In the genomic region with DNA sequence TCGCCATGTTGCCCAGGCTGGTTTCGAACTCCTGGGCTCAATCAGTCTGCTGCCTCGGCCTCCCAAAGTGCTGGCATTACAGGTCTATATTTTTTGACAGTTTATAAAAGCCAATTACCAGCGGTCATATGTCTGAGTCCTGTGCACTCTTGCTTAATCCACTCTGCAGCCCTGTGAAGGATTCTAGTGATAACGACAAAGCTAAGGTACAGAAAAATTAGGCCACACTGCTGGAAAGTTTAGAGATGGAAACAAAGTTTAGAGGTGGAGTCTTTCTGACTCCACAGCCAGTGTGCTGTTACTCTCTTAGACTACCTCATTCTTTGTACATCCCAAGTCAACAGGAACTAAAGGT, we compare ENCODE assay signal across 8 cellular contexts. TPM values are rescaled to one million over a fixed set of nuclear protein-coding genes. Genes with fewer than 3 reads are reported as not detected.
DNase-seq lines count a peak whose midpoint lies in the region; ATAC-seq, FAIRE-seq and TF ChIP-seq lines count a peak whose summit lies in the region.

No MANE protein-coding gene starts in this region.

- peaks cover 12% of the 10 kb centered on the region for H3K27me3 ChIP-seq in A673 (replicated peaks; ENCODE audit: insufficient read depth, low read depth, low read length, poor library complexity)
- no peaks in the 10 kb centered on the region for H3K27me3 ChIP-seq in mucosa of stomach (ENCODE audit: control insufficient read depth, insufficient read depth, low read length)
- no peaks in the 10 kb centered on the region for H3K27me3 ChIP-seq in aorta (ENCODE audit: control insufficient read depth in 1 of 2, insufficient read depth in 2 of 2, low read length in 1 of 2)
- H3K27me3 ChIP-seq in SK-N-SH (ENCODE audit: insufficient read depth), result no peaks in the 10 kb centered on the region

- no peak overlapping the region for H2AFZ ChIP-seq in SK-N-SH (ENCODE audit: low read depth)

- no peak overlapping the region for H3K4me2 ChIP-seq in SK-N-SH

- H3K9ac ChIP-seq in mucosa of stomach (ENCODE audit: low read length) (peak overlapping the region; percentile 91), SK-N-SH (no peak overlapping the region)

- no peak for TF ChIP-seq RAD21 in SK-N-SH (IDR thresholded peaks at IDR 0.05; ENCODE audit: low read length)

- H3K36me3 ChIP-seq in A673 (ENCODE audit: insufficient read depth, low read length, poor library complexity, severe bottlenecking), result no peaks in the 10 kb centered on the region
- H3K36me3 ChIP-seq in mucosa of stomach (ENCODE audit: control insufficient read depth, insufficient read depth, low read length), result no peaks in the 10 kb centered on the region
- no peaks in the 10 kb centered on the region for H3K36me3 ChIP-seq in aorta (ENCODE audit: control insufficient read depth in 1 of 2, insufficient read depth in 2 of 2, low read length in 1 of 2)
- no peaks in the 10 kb centered on the region for H3K36me3 ChIP-seq in SK-N-SH (replicated peaks in 1 of 2; ENCODE audit: control insufficient read depth in 1 of 2, insufficient read depth in 2 of 2, low read length in 1 of 2)

- no peaks in the 10 kb centered on the region for H3K79me2 ChIP-seq in SK-N-SH (ENCODE audit: insufficient read depth)

- H3K4me3 ChIP-seq in A673 (ENCODE audit: low read depth, low read length, poor library complexity, severe bottlenecking), result peak overlapping the region; percentile 46
- peak overlapping the region; percentile 80 for H3K4me3 ChIP-seq in mucosa of stomach (ENCODE audit: low read length)
- H3K4me3 ChIP-seq in aorta (ENCODE audit: low read length in 2 of 2), result no peak overlapping the region
- H3K4me3 ChIP-seq in SK-N-SH (ENCODE audit: low read depth in 2 of 2, low read length in 1 of 2), result no peak overlapping the region

- no peak overlapping the region for H3K27ac ChIP-seq in A673 (ENCODE audit: low read depth, low read length, poor library complexity, severe bottlenecking)
- H3K27ac ChIP-seq in aorta (ENCODE audit: low read depth in 1 of 2, low read length in 2 of 2), result peak overlapping the region in 1 of 2 donors; percentile 92
- H3K27ac ChIP-seq in SK-N-SH (ENCODE audit: low read depth in 2 of 2, low read length in 1 of 2), result no peak overlapping the region

- H3K4me1 Mint-ChIP-seq in MCF 10A (ENCODE audit: insufficient read depth, unreplicated experiment), result peaks cover 29% of the 10 kb centered on the region

- H4K20me1 ChIP-seq in SK-N-SH (ENCODE audit: insufficient read depth), result no peaks in the 10 kb centered on the region

- peak overlapping the region; percentile 94 for H3K27ac Mint-ChIP-seq in MCF 10A (ENCODE audit: low read depth, unreplicated experiment)

- CTCF ChIA-PET in A673 (lab: Charles Lee), result interaction anchor here (0.5 kb wide), 1 partner anchor 21 kb away, joined by 3 read pairs; no protein-coding TSS in a partner anchor
- CTCF ChIA-PET in MCF 10A (lab: Yijun Ruan, JAX), result interaction anchor here (0.6 to 1.1 kb wide), 2 partner anchors 46 to 329 kb away, joined by 3 read pairs; no protein-coding TSS in a partner anchor
- CTCF ChIA-PET in SK-N-SH (lab: Yijun Ruan, JAX), result no interaction called here

- peaks cover 6% of the 10 kb centered on the region for H3K36me3 Mint-ChIP-seq in MCF 10A (ENCODE audit: insufficient read depth, unreplicated experiment)

- FAIRE-seq in frontal cortex (lab: Jason Lieb, UNC), result no peak

- DNase-seq in A673 (ENCODE audit: low spot score), result no peak
- DNase-seq in HT-29 (ENCODE audit: low spot score), result peak; percentile 7
- DNase-seq in MCF 10A (ENCODE audit: unreplicated experiment), result no peak
- DNase-seq in NCI-H526 (lab: John Stamatoyannopoulos, UW), result no peak
- no peak for DNase-seq in aorta
- no peak for DNase-seq in frontal cortex (ENCODE audit: low spot score in 2 of 2)
- no peak for DNase-seq in SK-N-SH

- no peaks in the 10 kb centered on the region for H3K9me2 ChIP-seq in SK-N-SH

- POLR2A ChIA-PET in A673 (lab: Charles Lee; ENCODE audit: low non-redundant PET), result interaction anchor here (0.6 kb wide), 1 partner anchor 28 kb away, joined by 4 read pairs; no protein-coding TSS in a partner anchor
- POLR2A ChIA-PET in MCF 10A (lab: Yijun Ruan, JAX), result interaction anchor here (1.1 kb wide), 1 partner anchor 206 kb away, joined by 3 read pairs; no protein-coding TSS in a partner anchor
- POLR2A ChIA-PET in SK-N-SH (lab: Yijun Ruan, JAX), result no interaction called here

- ATAC-seq in aorta (ENCODE audit: low FRiP score), result no peak

- no peaks in the 10 kb centered on the region for H3K4me1 ChIP-seq in A673 (ENCODE audit: insufficient read depth, low read length, poor library complexity, severe bottlenecking)
- H3K4me1 ChIP-seq in mucosa of stomach (ENCODE audit: control insufficient read depth, insufficient read depth, low read length), result peaks cover 11% of the 10 kb centered on the region
- H3K4me1 ChIP-seq in aorta (ENCODE audit: control insufficient read depth in 1 of 2, insufficient read depth in 2 of 2, low read length in 2 of 2), result no peaks in the 10 kb centered on the region
- H3K4me1 ChIP-seq in SK-N-SH (ENCODE audit: control insufficient read depth in 1 of 2, insufficient read depth in 2 of 2, low read depth in 1 of 2, low read length in 1 of 2), result peaks cover 0 to 10% of the 10 kb centered on the region in 2 experiments; a peak in 1 of 4 replicates

- no peak for TF ChIP-seq EP300 in SK-N-SH (IDR thresholded peaks at IDR 0.05; ENCODE audit: borderline replicate concordance in 1 of 2, low read depth in 1 of 2, low read length in 1 of 2)

- no peaks in the 10 kb centered on the region for H3K9me3 ChIP-seq in A673 (ENCODE audit: low read depth, low read length, poor library complexity, severe bottlenecking)
- no peaks in the 10 kb centered on the region for H3K9me3 ChIP-seq in mucosa of stomach (ENCODE audit: control insufficient read depth, low read length)
- no peaks in the 10 kb centered on the region for H3K9me3 ChIP-seq in aorta (ENCODE audit: control insufficient read depth, low read length)
- H3K9me3 ChIP-seq in SK-N-SH, result no peaks in the 10 kb centered on the region

- intact Hi-C loops in A673 (cut with micrococcal nuclease; ENCODE audit: unreplicated experiment), result no loop called here
- intact Hi-C loops in MCF 10A (cut with micrococcal nuclease), result loop anchor here (1.0 kb wide), 1 partner anchor 108 kb away; no protein-coding TSS in a partner anchor
- intact Hi-C loops in aorta (cut with DNase I), result loop anchor here in 1 of 2 donors (10.0 kb wide), 1 partner anchor 337 kb away; no protein-coding TSS in a partner anchor

- peak overlapping the region; percentile 91 for H3K4me3 Mint-ChIP-seq in MCF 10A (ENCODE audit: unreplicated experiment)

- WGBS in aorta, 2 donors, result 85% methylated on average over 5 of the region's 5 CpGs
- WGBS in SK-N-SH (ENCODE audit: low lambda C conversion rate), result 41% methylated on average over 5 of the region's 5 CpGs

- no peak for TF ChIP-seq CTCF in A673 (conservative IDR thresholded peaks at IDR 0.05; ENCODE audit: low read depth, low read length)
- TF ChIP-seq CTCF in MCF 10A (IDR thresholded peaks at IDR 0.05; ENCODE audit: unreplicated experiment), result no peak
- TF ChIP-seq CTCF in SK-N-SH (IDR thresholded peaks at IDR 0.05), result no peak

- BruUV-seq in A673 (replicated peaks; lab: Mats Ljungman, UMichigan) (TSS peak; percentile 63), MCF 10A (replicated peaks; lab: Mats Ljungman, UMichigan) (TSS peak; percentile 63)

- no peaks in the 10 kb centered on the region for H3K27me3 Mint-ChIP-seq in MCF 10A (ENCODE audit: insufficient read depth, unreplicated experiment)

- H3F3A ChIP-seq in SK-N-SH (replicated peaks; ENCODE audit: insufficient read depth), result no peaks in the 10 kb centered on the region

- H3K9me3 Mint-ChIP-seq in MCF 10A (ENCODE audit: unreplicated experiment), result no peaks in the 10 kb centered on the region

TF ChIP-seq in SK-N-SH, 30 proteins besides CTCF, POLR2A, EP300 and RAD21 (continues in another document):
- TF ChIP-seq GATA2 (CRISPR knock-in tag; IDR thresholded peaks at IDR 0.05), result no peak
- TF ChIP-seq JUND (IDR thresholded peaks at IDR 0.05), result no peak
- TF ChIP-seq, protein P1, sequence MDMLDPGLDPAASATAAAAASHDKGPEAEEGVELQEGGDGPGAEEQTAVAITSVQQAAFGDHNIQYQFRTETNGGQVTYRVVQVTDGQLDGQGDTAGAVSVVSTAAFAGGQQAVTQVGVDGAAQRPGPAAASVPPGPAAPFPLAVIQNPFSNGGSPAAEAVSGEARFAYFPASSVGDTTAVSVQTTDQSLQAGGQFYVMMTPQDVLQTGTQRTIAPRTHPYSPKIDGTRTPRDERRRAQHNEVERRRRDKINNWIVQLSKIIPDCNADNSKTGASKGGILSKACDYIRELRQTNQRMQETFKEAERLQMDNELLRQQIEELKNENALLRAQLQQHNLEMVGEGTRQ (IDR thresholded peaks at IDR 0.05; ENCODE audit: borderline replicate concordance, low read depth, low read length), result no peak
- no peak for TF ChIP-seq YY1 (IDR thresholded peaks at IDR 0.05; ENCODE audit: low read depth)
- TF ChIP-seq GABPA (IDR thresholded peaks at IDR 0.05; ENCODE audit: low read depth), result no peak
- TF ChIP-seq, protein P2, sequence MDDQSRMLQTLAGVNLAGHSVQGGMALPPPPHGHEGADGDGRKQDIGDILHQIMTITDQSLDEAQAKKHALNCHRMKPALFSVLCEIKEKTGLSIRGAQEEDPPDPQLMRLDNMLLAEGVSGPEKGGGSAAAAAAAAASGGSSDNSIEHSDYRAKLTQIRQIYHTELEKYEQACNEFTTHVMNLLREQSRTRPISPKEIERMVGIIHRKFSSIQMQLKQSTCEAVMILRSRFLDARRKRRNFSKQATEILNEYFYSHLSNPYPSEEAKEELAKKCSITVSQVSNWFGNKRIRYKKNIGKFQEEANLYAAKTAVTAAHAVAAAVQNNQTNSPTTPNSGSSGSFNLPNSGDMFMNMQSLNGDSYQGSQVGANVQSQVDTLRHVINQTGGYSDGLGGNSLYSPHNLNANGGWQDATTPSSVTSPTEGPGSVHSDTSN (IDR thresholded peaks at IDR 0.05), result no peak
- no peak for TF ChIP-seq EZH2phosphoT487 (IDR thresholded peaks at IDR 0.05; ENCODE audit: borderline replicate concordance, low read depth)
- TF ChIP-seq, protein P3, sequence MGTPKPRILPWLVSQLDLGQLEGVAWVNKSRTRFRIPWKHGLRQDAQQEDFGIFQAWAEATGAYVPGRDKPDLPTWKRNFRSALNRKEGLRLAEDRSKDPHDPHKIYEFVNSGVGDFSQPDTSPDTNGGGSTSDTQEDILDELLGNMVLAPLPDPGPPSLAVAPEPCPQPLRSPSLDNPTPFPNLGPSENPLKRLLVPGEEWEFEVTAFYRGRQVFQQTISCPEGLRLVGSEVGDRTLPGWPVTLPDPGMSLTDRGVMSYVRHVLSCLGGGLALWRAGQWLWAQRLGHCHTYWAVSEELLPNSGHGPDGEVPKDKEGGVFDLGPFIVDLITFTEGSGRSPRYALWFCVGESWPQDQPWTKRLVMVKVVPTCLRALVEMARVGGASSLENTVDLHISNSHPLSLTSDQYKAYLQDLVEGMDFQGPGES (IDR thresholded peaks at IDR 0.05; ENCODE audit: low read depth, low read length), result no peak

RNA-seq across cellular contexts. Expression of a gene that starts 0.7 kb away (rescaled TPM):
- 1.4 and 2.3 TPM in 2 replicates for total RNA-seq in A673 (2021)
- total RNA-seq in HT-29 (2014; rRNA removed; shearing (Covaris generic)), result 3.4 and 9.4 TPM in 2 replicates
- 50.8 and 53.2 TPM in 2 replicates for total RNA-seq in MCF 10A (2022)
- 10 to 100 TPM in 1 of 2 donors, 1 to 10 TPM in 1; 6.7 to 11.6 TPM for total RNA-seq in aorta
- 1 to 10 TPM; 3.0 to 6.4 TPM for polyA plus RNA-seq in aorta
- total RNA-seq in frontal cortex, result 2.0 TPM
- not detected in 2 replicates for polyA plus RNA-seq in SK-N-SH (2012; rRNA removed)
- not detected in 2 replicates for polyA plus RNA-seq in SK-N-SH (2012; cell fraction: cytosol; rRNA removed)
- polyA plus RNA-seq in SK-N-SH (2012; cell fraction: nucleus; rRNA removed), result not detected in 2 replicates

Comparison
In these comparisons a context has a peak if more than half of its experiments do, and no peak if none do; other contexts are left out.
1. H3K4me3 ChIP-seq: peak in A673 (single experiment) and mucosa of stomach (single experiment); none in aorta (0 of 2) and SK-N-SH (0 of 2).